12 cellular contexts compared by ENCODE assay signal in the genomic region with DNA sequence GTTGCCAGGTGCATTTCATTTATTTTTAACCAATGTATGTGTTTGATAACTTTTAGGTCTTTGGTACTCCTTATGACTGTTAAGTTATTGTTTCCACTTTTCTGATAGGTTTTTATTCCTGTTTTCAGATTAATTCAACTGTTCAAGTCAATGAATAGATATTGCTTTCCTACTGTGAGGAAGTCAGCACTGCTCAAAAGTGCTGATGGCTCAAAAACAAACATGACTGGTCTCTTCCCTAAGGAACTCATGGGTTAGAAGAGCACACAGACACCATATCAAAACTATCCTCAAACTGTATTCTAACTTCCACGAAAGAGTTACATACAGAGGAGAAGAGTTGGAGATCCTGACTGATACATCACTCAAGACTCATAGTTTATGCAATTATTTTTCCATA. TPM values are rescaled to one million over a fixed set of nuclear protein-coding genes. Genes with fewer than 3 reads are reported as not detected.
"Had no signal": no experiment of that assay in that cellular context is flagged by ENCODE, and none has a peak within 500 bp of the region (broad histone marks: within the 10 kb centered on the region; RNA-seq: fewer than 3 reads in every experiment).

No MANE protein-coding gene starts in this region.

- H3K27ac ChIP-seq: GM23248 had no signal

- DNase-seq: GM23248, GOT3, H7, H9, HCEC 1CT, HFFc6 had no signal

- H3K4me3 ChIP-seq: GM23248, GM23338, HAP-1 had no signal

- H3K4me2 ChIP-seq: GM23338 had no signal

- H2AFZ ChIP-seq: GM23248 had no signal

- ATAC-seq: GM23338, HCT116 had no signal

- H3K4me1 ChIP-seq: HAP-1 had no signal

- FAIRE-seq: H1, H54 had no signal

- H3K36me3 ChIP-seq: HAP-1 had no signal

- H3K9ac ChIP-seq: GM23248 had no signal

- H3K9me3 ChIP-seq: HAP-1 had no signal

RNA-seq across cellular contexts. Expression of a gene that starts 39.9 kb away (rescaled TPM):
- total RNA-seq: GM23248, GM23338, H1, H4, H7, H9, HFFc6 had no signal
- polyA plus RNA-seq: GM23248, GM23338, H1 had no signal
